Comparison of ENCODE assay signal across 7 cellular contexts in genomic region chr4:147480891-147481576, GRCh38. TPM values are rescaled to one million over a fixed set of nuclear protein-coding genes. Genes with fewer than 3 reads are reported as not detected.
DNase-seq lines count a peak whose midpoint lies in the region; ATAC-seq lines count a peak whose summit lies in the region.

TSS of gene EDNRA (plus strand) at chr4:147481097. CDS start at chr4:147485682, 4,585 bp downstream.

- H3K27ac ChIP-seq in HUES48 (ENCODE audit: low read depth, low read length) (no peak within 1 kb of the TSS), subcutaneous abdominal adipose tissue (ENCODE audit: low read depth, low read length) (peak within 1 kb of the TSS; percentile 18)

- ATAC-seq in HG02763 (IDR thresholded peaks at IDR 0.05; ENCODE audit: unreplicated experiment) (no peak), GM18868 (IDR thresholded peaks at IDR 0.05; ENCODE audit: unreplicated experiment) (no peak)

- H3K9me3 ChIP-seq in HUES48 (ENCODE audit: control insufficient read depth, insufficient read depth, low read length), result no peaks in the 10 kb centered on the region
- H3K9me3 ChIP-seq in subcutaneous abdominal adipose tissue (ENCODE audit: control insufficient read depth in 5 of 5, low read length in 5 of 5), result no peaks in the 10 kb centered on the region

- peak within 1 kb of the TSS; percentile 67 for H3K9ac ChIP-seq in HUES48 (ENCODE audit: low read depth, low read length)
- peak within 1 kb of the TSS in 2 of 5 donors; percentile 6 to 42 for H3K9ac ChIP-seq in subcutaneous abdominal adipose tissue (ENCODE audit: low read length in 5 of 5)

- DNase-seq in cerebellum (ENCODE audit: low spot score) (no peak), kidney tubule cell (ENCODE audit: low spot score) (peak; percentile 40)
- DNase-seq in activated CD4-positive, alpha-beta T cell treated with anti-CD3 and anti-CD28 coated beads, Interleukin-2, amount 50 U/mL, for 1 hour, result no peak

- H3K36me3 ChIP-seq in HUES48 (ENCODE audit: control insufficient read depth, insufficient read depth, low read length), result no peaks in the 10 kb centered on the region
- no peaks in the 10 kb centered on the region for H3K36me3 ChIP-seq in subcutaneous abdominal adipose tissue (ENCODE audit: control insufficient read depth in 5 of 5, insufficient read depth in 5 of 5, low read length in 5 of 5)

- H3K27me3 ChIP-seq in HUES48 (ENCODE audit: control insufficient read depth, insufficient read depth, low read length), result peaks cover 32% of the 10 kb centered on the region
- peaks cover 0 to 4% (median 0%) of the 10 kb centered on the region in 5 donors for H3K27me3 ChIP-seq in subcutaneous abdominal adipose tissue (ENCODE audit: control insufficient read depth in 5 of 5, insufficient read depth in 4 of 5, low read length in 5 of 5)

- H3K4me3 ChIP-seq in HUES48 (ENCODE audit: low read depth, low read length) (peak within 1 kb of the TSS; percentile 71), subcutaneous abdominal adipose tissue (ENCODE audit: low read depth in 1 of 5, low read length in 5 of 5) (peak within 1 kb of the TSS; percentile 59 to 85 (median 70))

- H3K4me1 ChIP-seq in HUES48 (ENCODE audit: control insufficient read depth, insufficient read depth, low read length) (peaks cover 3% of the 10 kb centered on the region; the same call in 1 of the 2 replicates), subcutaneous abdominal adipose tissue (ENCODE audit: control insufficient read depth in 5 of 5, insufficient read depth in 5 of 5, low read length in 5 of 5) (peaks cover 0 to 37% (median 31%) of the 10 kb centered on the region in 5 donors)

RNA-seq across cellular contexts. Expression of gene EDNRA, which starts in this region (rescaled TPM):
- 10.5 TPM for total RNA-seq in cerebellum
